ENCODE assay signal across 20 cellular contexts in the genomic region with DNA sequence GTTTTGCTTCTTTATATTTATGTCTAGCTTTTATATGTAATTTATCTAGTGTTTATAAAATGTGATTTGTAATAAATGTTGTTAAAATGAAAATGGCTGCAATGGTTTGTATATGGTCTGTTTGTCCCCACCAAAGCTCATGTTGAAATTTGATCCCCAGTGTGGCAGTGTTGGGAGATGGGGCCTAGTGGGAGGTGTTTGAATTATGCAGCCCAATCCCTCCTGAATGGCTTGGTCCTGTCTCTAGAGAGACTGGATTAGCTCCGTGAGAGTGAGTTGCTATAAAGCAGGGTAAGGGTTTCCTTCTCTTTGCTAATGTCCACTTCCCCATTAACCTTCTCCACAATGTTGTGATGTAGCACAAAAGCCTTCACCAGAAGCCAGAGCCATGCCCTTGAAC.
"Had no signal": no experiment of that assay in that cellular context is flagged by ENCODE, and none has a peak within 500 bp of the region (broad histone marks: within the 10 kb centered on the region; RNA-seq: fewer than 3 reads in every experiment).

No MANE protein-coding gene starts in this region.

- DNase-seq: activated CD4-positive, CD25-positive, alpha-beta regulatory T cell; activated effector memory CD4-positive, alpha-beta T cell treated with Interleukin-2 at 50 U/mL for 16 hours; activated T-cell treated with anti-CD3 and anti-CD28 coated beads, Interleukin-2, amount 50 U/mL, for 1 hour; amniotic stem cell; body of pancreas; central memory CD4-positive, alpha-beta T cell; cortex of kidney; effector memory CD4-positive, alpha-beta T cell; gastrocnemius medialis; heart right ventricle; immature natural killer cell; mammary epithelial cell; natural killer cell; psoas muscle; right lobe of liver had no signal

- H3K27me3 Mint-ChIP-seq: stimulated activated memory B cell treated with anti-CD40 and anti-IgM and Interleukin-4, amounts not matched to agents 10 μg/mL and 1 μg/mL and 100 μg/mL, for 72 hours had no signal

- H3K36me3 Mint-ChIP-seq: activated naive CD4-positive, alpha-beta T cell treated with anti-CD3 and anti-CD28 coated beads, Interleukin-2, amount 50 U/mL, for 72 hours; natural killer cell had no signal

- H3K9me3 Mint-ChIP-seq: activated naive CD4-positive, alpha-beta T cell treated with anti-CD3 and anti-CD28 coated beads, Interleukin-2, amount 50 U/mL, for 72 hours; immature natural killer cell; natural killer cell; stimulated activated memory B cell treated with anti-CD40 and anti-IgM and Interleukin-4, amounts not matched to agents 10 μg/mL and 1 μg/mL and 100 μg/mL, for 72 hours had no signal

- H3K9me3 ChIP-seq: body of pancreas, gastrocnemius medialis, heart right ventricle, psoas muscle, right lobe of liver, tibial nerve, vagina had no signal

- H3K27me3 ChIP-seq: body of pancreas, gastrocnemius medialis, right lobe of liver, vagina had no signal

- H3K36me3 ChIP-seq: gastrocnemius medialis, right lobe of liver, tibial nerve, vagina had no signal

- H3K27ac Mint-ChIP-seq: activated naive CD4-positive, alpha-beta T cell treated with anti-CD3 and anti-CD28 coated beads, Interleukin-2, amount 50 U/mL, for 72 hours; immature natural killer cell; natural killer cell; stimulated activated memory B cell treated with anti-CD40 and anti-IgM and Interleukin-4, amounts not matched to agents 10 μg/mL and 1 μg/mL and 100 μg/mL, for 72 hours had no signal

- H3K4me3 Mint-ChIP-seq: immature natural killer cell; natural killer cell; stimulated activated memory B cell treated with anti-CD40 and anti-IgM and Interleukin-4, amounts not matched to agents 10 μg/mL and 1 μg/mL and 100 μg/mL, for 72 hours had no signal

- H3K4me3 ChIP-seq: body of pancreas, gastrocnemius medialis, heart right ventricle, psoas muscle, right lobe of liver, tibial nerve, vagina had no signal

- H3K4me1 ChIP-seq: body of pancreas, gastrocnemius medialis, heart right ventricle, psoas muscle, right lobe of liver, tibial nerve, vagina had no signal

- H3K4me1 Mint-ChIP-seq: natural killer cell; stimulated activated memory B cell treated with anti-CD40 and anti-IgM and Interleukin-4, amounts not matched to agents 10 μg/mL and 1 μg/mL and 100 μg/mL, for 72 hours had no signal

- H3K27ac ChIP-seq: body of pancreas, epithelial cell of prostate, gastrocnemius medialis, heart right ventricle, psoas muscle, right lobe of liver, tibial nerve, vagina had no signal
